ENCODE assay signal across 10 cellular contexts in the genomic region with DNA sequence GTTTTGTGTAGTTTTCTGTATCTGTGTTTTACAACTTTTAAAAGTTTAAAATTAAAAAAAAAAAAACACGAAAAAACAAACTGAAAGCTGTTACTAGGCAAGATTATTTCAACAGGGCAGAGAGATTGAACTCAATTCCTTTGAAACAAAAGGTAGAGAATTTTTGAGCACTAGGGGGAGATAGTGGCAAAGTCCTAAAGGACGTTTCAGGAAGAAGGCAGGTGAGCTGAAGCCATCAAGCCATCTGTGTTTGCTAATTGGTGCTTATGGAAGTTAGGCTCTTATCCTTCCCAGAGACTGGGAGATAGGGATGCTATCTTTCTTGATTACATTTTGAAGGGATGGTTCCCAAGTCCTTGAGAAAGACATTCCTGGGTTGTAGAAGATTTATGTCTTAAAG.
DNase-seq lines count a peak whose midpoint lies in the region; ATAC-seq, FAIRE-seq and TF ChIP-seq lines count a peak whose summit lies in the region.
"Had no signal": no experiment of that assay in that cellular context is flagged by ENCODE, and none has a peak within 500 bp of the region (broad histone marks: within the 10 kb centered on the region; RNA-seq: fewer than 3 reads in every experiment).

No MANE protein-coding gene starts in this region.

- H4K20me1 ChIP-seq in K562 (replicated peaks; ENCODE audit: control insufficient read depth, insufficient read depth, low read length) = no peaks in the 10 kb centered on the region
- H4K20me1 ChIP-seq: BLaER1 had no signal

- WGBS in K562 (ENCODE audit: insufficient coverage, low coverage, missing lambda C conversion rate) = 0% methylated on average over 2 of the region's 2 CpGs
- WGBS in prostate gland = 12% methylated on average over 2 of the region's 2 CpGs

- BruUV-seq in K562 (replicated peaks; lab: Mats Ljungman, UMichigan) = no TSS peak

- ATAC-seq in K562 (peak; percentile 65; the same call in 2 of the 3 replicates), HG02938 (IDR thresholded peaks at IDR 0.05; ENCODE audit: unreplicated experiment) (no peak), esophagus mucosa (no peak)

- TF ChIP-seq POLR2A in K562 (conservative IDR thresholded peaks at IDR 0.05) (no peak), prostate gland (IDR thresholded peaks at IDR 0.05) (no peak)

- H3K4me2 ChIP-seq in K562 (ENCODE audit: insufficient read depth, low read length) = no peak overlapping the region
- H3K4me2 ChIP-seq: BLaER1 had no signal

- peak; percentile 41 for DNase-seq in NCI-H2029 (lab: John Stamatoyannopoulos, UW)
- no peak for DNase-seq in NCI-H2029 treated with DMSO at 0.1 percent for 48 hours (lab: John Stamatoyannopoulos, UW)
- DNase-seq in NCI-H146 (lab: John Stamatoyannopoulos, UW) = peak; percentile 77
- DNase-seq in K562 (ENCODE audit: extremely low read depth in 1 of 4, low spot score in 3 of 4) = peak; percentile 23 to 34 (median 28)
- peak; percentile 8 for DNase-seq in prostate gland (ENCODE audit: low spot score)
- no peak for DNase-seq in stimulated activated CD4-positive, alpha-beta T cell treated with anti-CD3 and anti-CD28 coated beads, Interleukin-12 subunit alpha, Interleukin-12 subunit beta, amount 100 ng/mL, for 4 hours

- no peaks in the 10 kb centered on the region for H3K4me1 ChIP-seq in K562 (replicated peaks in 1 of 2; ENCODE audit: control insufficient read depth in 2 of 2, insufficient read depth in 2 of 2, low read length in 2 of 2)
- H3K4me1 ChIP-seq in prostate gland (replicated peaks) = no peaks in the 10 kb centered on the region

- no peak overlapping the region for H3K9ac ChIP-seq in K562 (ENCODE audit: insufficient read depth in 1 of 2, low read depth in 2 of 2, low read length in 2 of 2)
- H3K9ac ChIP-seq: BLaER1 had no signal

- peak; percentile 30 to 51 (median 38); a peak in 4 of 6 replicates for TF ChIP-seq CTCF in K562 (IDR thresholded peaks at IDR 0.05 in 2 of 3, conservative IDR thresholded peaks at IDR 0.05 in 1 of 3; ENCODE audit: insufficient read depth in 2 of 3, low read depth in 1 of 3, low read length in 3 of 3)
- peak in 2 of 4 experiments; percentile 28 to 30 for TF ChIP-seq CTCF in prostate gland (IDR thresholded peaks at IDR 0.05)

- in situ Hi-C loops in K562 (cut with MboI) = loop anchor here (25.0 kb wide), 1 partner anchor 714 kb away; no protein-coding TSS in a partner anchor

- H3K27ac ChIP-seq in K562 (ENCODE audit: extremely low read depth, low read depth, low read length) (no peak overlapping the region), prostate gland (no peak overlapping the region)
- H3K27ac ChIP-seq: BLaER1 had no signal

- no peak overlapping the region for H2AFZ ChIP-seq in K562 (ENCODE audit: low read depth, low read length)

- no peaks in the 10 kb centered on the region for H3K9me3 ChIP-seq in K562 (replicated peaks; ENCODE audit: control insufficient read depth, insufficient read depth, low read depth, low read length)
- H3K9me3 ChIP-seq in prostate gland = no peaks in the 10 kb centered on the region
- H3K9me3 ChIP-seq: BLaER1 had no signal

- peak; percentile 75 for FAIRE-seq in K562 (lab: Jason Lieb, UNC)
- FAIRE-seq: TTC549 had no signal

- H3K4me3 ChIP-seq in K562 = no peak overlapping the region
- H3K4me3 ChIP-seq in prostate gland = no peak overlapping the region
- H3K4me3 ChIP-seq: BLaER1 had no signal

- no peaks in the 10 kb centered on the region for H3K36me3 ChIP-seq in K562 (ENCODE audit: control insufficient read depth, insufficient read depth, low read length)
- H3K36me3 ChIP-seq in prostate gland = no peaks in the 10 kb centered on the region
- H3K36me3 ChIP-seq: BLaER1 had no signal

- POLR2A ChIA-PET in K562 (lab: Yijun Ruan, JAX) = interaction anchor here (1.4 kb wide), 1 partner anchor 23 kb away, joined by 3 read pairs; no protein-coding TSS in a partner anchor

- no peaks in the 10 kb centered on the region for H3K79me2 ChIP-seq in K562 (ENCODE audit: control insufficient read depth, insufficient read depth, low read length)

- intact Hi-C loops in K562 (cut with micrococcal nuclease) = no loop called here
- intact Hi-C loops in prostate gland (cut with DNase I) = no loop called here

- H3K9me1 ChIP-seq in K562 (ENCODE audit: control insufficient read depth, insufficient read depth, low read length) = no peaks in the 10 kb centered on the region

- CTCF ChIA-PET in K562 (lab: Yijun Ruan, JAX; ENCODE audit: low intra/inter-chr PET ratio) = interaction anchor here (0.7 to 0.8 kb wide), 3 partner anchors 230 to 716 kb away, joined by 3 to 5 read pairs (median 3); a partner anchor contains a TSS

- H3K27me3 ChIP-seq in K562 (ENCODE audit: control insufficient read depth in 2 of 2, insufficient read depth in 2 of 2, low read length in 2 of 2) = peaks cover 0 to 12% of the 10 kb centered on the region in 2 experiments; a peak in 1 of 5 replicates
- peaks cover 2% of the 10 kb centered on the region for H3K27me3 ChIP-seq in prostate gland (replicated peaks; ENCODE audit: insufficient read depth)
- H3K27me3 ChIP-seq: BLaER1 had no signal

- peak in 1 of 2 experiments; percentile 28; a peak in 2 of 4 replicates for TF ChIP-seq RAD21 in K562 (CRISPR knock-in tag; conservative IDR thresholded peaks at IDR 0.05 in 1 of 2, IDR thresholded peaks at IDR 0.05 in 1 of 2)

- no peak for TF ChIP-seq EP300 in K562 (IDR thresholded peaks at IDR 0.05; ENCODE audit: low read length)

TF ChIP-seq in K562, 482 proteins besides CTCF, POLR2A, EP300 and RAD21:
- no peak for TF ChIP-seq CCAR2 (IDR thresholded peaks at IDR 0.05; ENCODE audit: low read depth, low read length)
- no peak for TF ChIP-seq SAFB2 (IDR thresholded peaks at IDR 0.05; ENCODE audit: borderline replicate concordance, low read depth, low read length, severe bottlenecking)
- TF ChIP-seq, protein P1, sequence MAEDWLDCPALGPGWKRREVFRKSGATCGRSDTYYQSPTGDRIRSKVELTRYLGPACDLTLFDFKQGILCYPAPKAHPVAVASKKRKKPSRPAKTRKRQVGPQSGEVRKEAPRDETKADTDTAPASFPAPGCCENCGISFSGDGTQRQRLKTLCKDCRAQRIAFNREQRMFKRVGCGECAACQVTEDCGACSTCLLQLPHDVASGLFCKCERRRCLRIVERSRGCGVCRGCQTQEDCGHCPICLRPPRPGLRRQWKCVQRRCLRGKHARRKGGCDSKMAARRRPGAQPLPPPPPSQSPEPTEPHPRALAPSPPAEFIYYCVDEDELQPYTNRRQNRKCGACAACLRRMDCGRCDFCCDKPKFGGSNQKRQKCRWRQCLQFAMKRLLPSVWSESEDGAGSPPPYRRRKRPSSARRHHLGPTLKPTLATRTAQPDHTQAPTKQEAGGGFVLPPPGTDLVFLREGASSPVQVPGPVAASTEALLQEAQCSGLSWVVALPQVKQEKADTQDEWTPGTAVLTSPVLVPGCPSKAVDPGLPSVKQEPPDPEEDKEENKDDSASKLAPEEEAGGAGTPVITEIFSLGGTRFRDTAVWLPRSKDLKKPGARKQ (CRISPR knock-in tag; IDR thresholded peaks at IDR 0.05) = no peak
- TF ChIP-seq PCBP2 (IDR thresholded peaks at IDR 0.05; ENCODE audit: low read depth, low read length, poor library complexity, severe bottlenecking) = no peak
- no peak for TF ChIP-seq HDAC6 (IDR thresholded peaks at IDR 0.05; ENCODE audit: low read depth, low read length)
- no peak for TF ChIP-seq NONO (IDR thresholded peaks at IDR 0.05; ENCODE audit: low read depth in 2 of 2, low read length in 1 of 2)

Comparison
In these comparisons a context has a peak if more than half of its experiments do, and no peak if none do; other contexts are left out.
1. DNase-seq: peak in NCI-H2029 (single experiment), NCI-H146 (single experiment), K562 (4 of 4) and prostate gland (single experiment); none in NCI-H2029 treated with DMSO at 0.1 percent for 48 hours (single experiment) and stimulated activated CD4-positive, alpha-beta T cell treated with anti-CD3 and anti-CD28 coated beads, Interleukin-12 subunit alpha, Interleukin-12 subunit beta, amount 100 ng/mL, for 4 hours (single experiment).